12 cellular contexts compared by ENCODE assay signal in genomic region chr14:69667938-69668336, GRCh38. TPM values are rescaled to one million over a fixed set of nuclear protein-coding genes. Genes with fewer than 3 reads are reported as not detected.
DNase-seq lines count a peak whose midpoint lies in the region; ATAC-seq, FAIRE-seq and TF ChIP-seq lines count a peak whose summit lies in the region.
"Had no signal": no experiment of that assay in that cellular context is flagged by ENCODE, and none has a peak within 500 bp of the region (broad histone marks: within the 10 kb centered on the region; RNA-seq: fewer than 3 reads in every experiment).

No MANE protein-coding gene starts in this region.

- H3K4me3 ChIP-seq in IMR-90 (ENCODE audit: insufficient read depth, low read depth, low read length), result no peak overlapping the region
- H3K4me3 ChIP-seq in gastroesophageal sphincter, result no peak overlapping the region
- no peak overlapping the region for H3K4me3 ChIP-seq in testis
- H3K4me3 ChIP-seq: pancreas had no signal

- peak overlapping the region; percentile 32; the same call in 1 of the 2 replicates for H3K27ac ChIP-seq in IMR-90 (ENCODE audit: insufficient read depth, low read length)
- H3K27ac ChIP-seq in gastroesophageal sphincter, result peak overlapping the region in 1 of 4 donors; percentile 11
- H3K27ac ChIP-seq in testis, result no peak overlapping the region

- no peak overlapping the region for H3K23ac ChIP-seq in IMR-90 (ENCODE audit: low read depth, low read length)

- H4K20me1 ChIP-seq in IMR-90 (ENCODE audit: insufficient read depth, low read length), result peaks cover 43% of the 10 kb centered on the region

- WGBS in IMR-90 (ENCODE audit: extremely low coverage in 2 of 2, insufficient read length in 1 of 2), 2 experiments, result no CpG with 5 or more reads among the region's 4 CpGs
- WGBS in gastroesophageal sphincter (ENCODE audit: low coverage in 1 of 2), 2 donors, result 40 to 53% methylated on average over 2 to 3 of the region's 4 CpGs
- 70% methylated on average over 4 of the region's 4 CpGs for WGBS in testis, 2 donors

- in situ Hi-C loops in IMR-90 (cut with MboI; ENCODE audit: low sequenced_read_pairs), result no loop called here

- H3K4ac ChIP-seq in IMR-90 (ENCODE audit: low read depth, low read length), result peak overlapping the region; percentile 86

- H4K5ac ChIP-seq in IMR-90 (ENCODE audit: low read depth, low read length), result peak overlapping the region; percentile 4; the same call in 1 of the 2 replicates

- H3K79me1 ChIP-seq in IMR-90 (ENCODE audit: low read depth in 1 of 2, low read length in 2 of 2), result peaks cover 51 to 90% of the 10 kb centered on the region in 2 experiments

- no peak overlapping the region for H2AK9ac ChIP-seq in IMR-90 (replicated peaks; ENCODE audit: low read depth, low read length, poor library complexity)

- H3K14ac ChIP-seq in IMR-90 (replicated peaks; ENCODE audit: low read depth, low read length), result peak overlapping the region; percentile 67

- peak overlapping the region; percentile 62 for H3K27ac Mint-ChIP-seq in mesothelial cell of epicardium

- H2BK15ac ChIP-seq in IMR-90 (ENCODE audit: low read depth, low read length), result peak overlapping the region; percentile 83; the same call in 1 of the 3 replicates

- no peak overlapping the region for H3K4me3 Mint-ChIP-seq in mesothelial cell of epicardium

- H3K36me3 Mint-ChIP-seq in mesothelial cell of epicardium, result peaks cover 4% of the 10 kb centered on the region

- peak overlapping the region in 1 of 2 experiments; percentile 22; a peak in 2 of 4 replicates for H4K8ac ChIP-seq in IMR-90 (ENCODE audit: low read depth in 2 of 2, low read length in 2 of 2)

- no peaks in the 10 kb centered on the region for H3K27me3 Mint-ChIP-seq in mesothelial cell of epicardium (ENCODE audit: low read depth)

- ATAC-seq in GM21515 (IDR thresholded peaks at IDR 0.05; ENCODE audit: unreplicated experiment), result peak; percentile 40
- no peak for ATAC-seq in IMR-90 (ENCODE audit: low read depth)
- no peak for ATAC-seq in gastroesophageal sphincter
- ATAC-seq: pancreas had no signal

- H3K4me1 Mint-ChIP-seq in mesothelial cell of epicardium, result peaks cover 54% of the 10 kb centered on the region

- peak overlapping the region; percentile 63 for H2BK120ac ChIP-seq in IMR-90 (ENCODE audit: low read depth, low read length)

- TF ChIP-seq EP300 in gastroesophageal sphincter (IDR thresholded peaks at IDR 0.05), result no peak

- peaks cover 45% of the 10 kb centered on the region for H3K9me1 ChIP-seq in IMR-90 (ENCODE audit: insufficient read depth, low read length)

- H2BK5ac ChIP-seq in IMR-90 (ENCODE audit: low read depth, low read length, poor library complexity, severe bottlenecking), result no peak overlapping the region

- DNase-seq in GM12892 (ENCODE audit: insufficient read length), result no peak
- DNase-seq in IMR-90, result no peak
- DNase-seq in mesothelial cell of epicardium (ENCODE audit: low spot score in 2 of 2, unreplicated experiment in 2 of 2), result no peak
- DNase-seq in testis, result no peak
- no peak for DNase-seq in cortex of kidney (lab: John Stamatoyannopoulos, UW)
- DNase-seq in SW480 (ENCODE audit: low spot score), result no peak
- DNase-seq: hypothalamus, pancreas had no signal

- no peak overlapping the region for H3K4me2 ChIP-seq in IMR-90 (ENCODE audit: low read depth, low read length)

- no peaks in the 10 kb centered on the region for H3K36me3 ChIP-seq in IMR-90 (ENCODE audit: control insufficient read depth, insufficient read depth, low read length)
- H3K36me3 ChIP-seq in gastroesophageal sphincter, result no peaks in the 10 kb centered on the region
- H3K36me3 ChIP-seq in testis (ENCODE audit: low read depth, missing control alignments), result no peaks in the 10 kb centered on the region
- H3K36me3 ChIP-seq: pancreas had no signal

- TF ChIP-seq CTCF in IMR-90 (conservative IDR thresholded peaks at IDR 0.05; ENCODE audit: low read depth, low read length), result no peak
- TF ChIP-seq CTCF in mesothelial cell of epicardium (IDR thresholded peaks at IDR 0.05; ENCODE audit: unreplicated experiment), result no peak
- TF ChIP-seq CTCF in gastroesophageal sphincter (IDR thresholded peaks at IDR 0.05), result no peak
- TF ChIP-seq CTCF in testis (IDR thresholded peaks at IDR 0.05), result no peak

- H2AFZ ChIP-seq in IMR-90 (replicated peaks; ENCODE audit: low read length, poor library complexity), result no peak overlapping the region

- H3K27me3 ChIP-seq in IMR-90 (ENCODE audit: control insufficient read depth, insufficient read depth, low read length) (no peaks in the 10 kb centered on the region), gastroesophageal sphincter (no peaks in the 10 kb centered on the region), testis (no peaks in the 10 kb centered on the region)
- H3K27me3 ChIP-seq: pancreas had no signal

- no peak overlapping the region for H3K9ac ChIP-seq in IMR-90 (ENCODE audit: low read depth, low read length)

- H3K9me3 ChIP-seq in IMR-90 (ENCODE audit: control insufficient read depth, insufficient read depth, low read length) (no peaks in the 10 kb centered on the region), gastroesophageal sphincter (no peaks in the 10 kb centered on the region), testis (no peaks in the 10 kb centered on the region)
- H3K9me3 ChIP-seq: pancreas had no signal

- POLR2A ChIA-PET in IMR-90 (lab: Charles Lee; ENCODE audit: unreplicated experiment), result no interaction called here

- TF ChIP-seq POLR2A in GM12892 (IDR thresholded peaks at IDR 0.05; ENCODE audit: low read depth, low read length) (no peak), IMR-90 (IDR thresholded peaks at IDR 0.05; ENCODE audit: low read depth, low read length) (no peak), gastroesophageal sphincter (IDR thresholded peaks at IDR 0.05) (no peak), testis (IDR thresholded peaks at IDR 0.05) (no peak)

- no TSS peak for BruUV-seq in IMR-90 (replicated peaks; lab: Mats Ljungman, UMichigan)

- H3K4me1 ChIP-seq in IMR-90 (ENCODE audit: control insufficient read depth, insufficient read depth, low read length) (peaks cover 30% of the 10 kb centered on the region), gastroesophageal sphincter (peaks cover 17 to 95% (median 67%) of the 10 kb centered on the region in 3 donors), testis (peaks cover 27% of the 10 kb centered on the region)

- CTCF ChIA-PET in IMR-90 (lab: Yijun Ruan, JAX), result interaction anchor here (0.6 kb wide), 1 partner anchor 12 kb away, joined by 5 read pairs; no protein-coding TSS in a partner anchor

- peak overlapping the region; percentile 86 for H4K91ac ChIP-seq in IMR-90 (ENCODE audit: insufficient read depth, low read depth, low read length)

- peak overlapping the region; percentile 86; the same call in 1 of the 2 replicates for H2AK5ac ChIP-seq in IMR-90 (ENCODE audit: low read depth, low read length)

- peak overlapping the region; percentile 69 for H2BK20ac ChIP-seq in IMR-90 (ENCODE audit: low read depth, low read length)

- dilution Hi-C loops in IMR-90 (cut with HindIII; ENCODE audit: low sequenced_read_pairs, unreplicated experiment), result no loop called here

- peak overlapping the region; percentile 75; the same call in 1 of the 2 replicates for H3K18ac ChIP-seq in IMR-90 (ENCODE audit: low read depth, low read length)

- FAIRE-seq in GM12892 (lab: Jason Lieb, UNC), result peak; percentile 63
- FAIRE-seq: colon, H1, pancreas had no signal

- H3K56ac ChIP-seq in IMR-90 (ENCODE audit: extremely low read depth, insufficient read depth, low read length), result no peak overlapping the region

- no peak for TF ChIP-seq RAD21 in IMR-90 (IDR thresholded peaks at IDR 0.05; ENCODE audit: low read length)

- intact Hi-C loops in IMR-90 (cut with micrococcal nuclease) (loop anchor here (5.0 kb wide), 1 partner anchor 44 kb away; no protein-coding TSS in a partner anchor), testis (cut with DNase I; ENCODE audit: low total_unique reads) (no loop called here)

- no peaks in the 10 kb centered on the region for H3K9me3 Mint-ChIP-seq in mesothelial cell of epicardium

TF ChIP-seq in IMR-90, 13 proteins besides CTCF, POLR2A, EP300 and RAD21:
- no peak for TF ChIP-seq CHD1 (IDR thresholded peaks at IDR 0.05; ENCODE audit: low read depth, low read length)
- TF ChIP-seq, protein P1, sequence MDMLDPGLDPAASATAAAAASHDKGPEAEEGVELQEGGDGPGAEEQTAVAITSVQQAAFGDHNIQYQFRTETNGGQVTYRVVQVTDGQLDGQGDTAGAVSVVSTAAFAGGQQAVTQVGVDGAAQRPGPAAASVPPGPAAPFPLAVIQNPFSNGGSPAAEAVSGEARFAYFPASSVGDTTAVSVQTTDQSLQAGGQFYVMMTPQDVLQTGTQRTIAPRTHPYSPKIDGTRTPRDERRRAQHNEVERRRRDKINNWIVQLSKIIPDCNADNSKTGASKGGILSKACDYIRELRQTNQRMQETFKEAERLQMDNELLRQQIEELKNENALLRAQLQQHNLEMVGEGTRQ (IDR thresholded peaks at IDR 0.05; ENCODE audit: low read depth, low read length), result no peak
- no peak for TF ChIP-seq MAZ (IDR thresholded peaks at IDR 0.05; ENCODE audit: borderline replicate concordance, low read depth, low read length)
- TF ChIP-seq RFX5 (IDR thresholded peaks at IDR 0.05; ENCODE audit: low read depth, low read length), result no peak
- TF ChIP-seq FOS (IDR thresholded peaks at IDR 0.05; ENCODE audit: low read depth, low read length), result no peak
- TF ChIP-seq BHLHE40 (IDR thresholded peaks at IDR 0.05; ENCODE audit: low read depth, low read length), result no peak
- no peak for TF ChIP-seq MXI1 (IDR thresholded peaks at IDR 0.05; ENCODE audit: borderline replicate concordance, low read depth, low read length)
- no peak for TF ChIP-seq RCOR1 (IDR thresholded peaks at IDR 0.05; ENCODE audit: insufficient replicate concordance, low read length)
- TF ChIP-seq CEBPB (IDR thresholded peaks at IDR 0.05; ENCODE audit: low read depth, low read length), result no peak
- no peak for TF ChIP-seq SMC3 (IDR thresholded peaks at IDR 0.05; ENCODE audit: low read depth, low read length)
- TF ChIP-seq NFE2L2 (IDR thresholded peaks at IDR 0.05; ENCODE audit: low read depth, low read length), result no peak
TF ChIP-seq in IMR-90: peak in this region for 0.

RNA-seq across cellular contexts. Expression of gene SUSD6, which starts 56.5 kb away (rescaled TPM):
- polyA plus RNA-seq in GM12892 (2012; ENCODE audit: missing spikeins), result 19.0 TPM
- total RNA-seq in IMR-90 (2012; rRNA removed) (2.3 and 2.5 TPM in 2 replicates), mesothelial cell of epicardium (34.7 to 37.3 TPM (median 35.3 TPM) in 3 replicates), gastroesophageal sphincter (10 to 100 TPM; 24.4 to 40.6 (median 38.5) TPM), testis (10 to 100 TPM; 38.7 to 39.5 TPM)
- polyA plus RNA-seq in IMR-90 (2012; rRNA removed) (10.1 and 10.4 TPM in 2 replicates), testis (ENCODE audit: insufficient read depth, low read depth, low replicate concordance) (27.7 TPM)
- polyA plus RNA-seq in IMR-90 (2012; cell fraction: cytosol; rRNA removed), result 5.9 and 7.7 TPM in 2 replicates
- 21.8 and 29.0 TPM in 2 replicates for polyA plus RNA-seq in IMR-90 (2012; cell fraction: nucleus; rRNA removed; ENCODE audit: low replicate concordance)
